ENCODE assay signal across 9 cellular contexts in genomic region chr21:25456672-25457071, GRCh38.
DNase-seq lines count a peak whose midpoint lies in the region; ATAC-seq lines count a peak whose summit lies in the region.
"Had no signal": no experiment of that assay in that cellular context is flagged by ENCODE, and none has a peak within 500 bp of the region (broad histone marks: within the 10 kb centered on the region; RNA-seq: fewer than 3 reads in every experiment).

No MANE protein-coding gene starts in this region.

- peak; percentile 59 for ATAC-seq in GM18502 (IDR thresholded peaks at IDR 0.05; ENCODE audit: poor library complexity, unreplicated experiment)
- ATAC-seq in HG02588 (IDR thresholded peaks at IDR 0.05; ENCODE audit: unreplicated experiment), result peak; percentile 45
- peak in 1 of 4 experiments; percentile 56 for ATAC-seq in T-cell (replicated peaks in 1 of 4)
- peak; percentile 82 to 87 for ATAC-seq in natural killer cell treated with Interleukin-12 subunit alpha and Interleukin-12 subunit beta and Interleukin-15 and Interleukin-18, amount 100 ng/mL, for 72 hours
- ATAC-seq in aorta (ENCODE audit: low FRiP score), result no peak

- peak overlapping the region; percentile 1 to 62 (median 34) for H3K4me3 Mint-ChIP-seq in T-cell
- peak overlapping the region; percentile 85 for H3K4me3 Mint-ChIP-seq in natural killer cell treated with Interleukin-12 subunit alpha and Interleukin-12 subunit beta and Interleukin-15 and Interleukin-18, amount 100 ng/mL, for 72 hours

- CTCF ChIA-PET in T-cell (lab: Charles Lee), result interaction anchor here (0.7 to 1.6 kb wide), 3 partner anchors 11 to 108 kb away, joined by 3 read pairs; no protein-coding TSS in a partner anchor

- no peaks in the 10 kb centered on the region for H3K36me3 Mint-ChIP-seq in T-cell
- peaks cover 6% of the 10 kb centered on the region for H3K36me3 Mint-ChIP-seq in natural killer cell treated with Interleukin-12 subunit alpha and Interleukin-12 subunit beta and Interleukin-15 and Interleukin-18, amount 100 ng/mL, for 72 hours

- H3K4me1 Mint-ChIP-seq in T-cell, result peaks cover 17 to 28% (median 24%) of the 10 kb centered on the region in 3 donors
- H3K4me1 Mint-ChIP-seq in natural killer cell treated with Interleukin-12 subunit alpha and Interleukin-12 subunit beta and Interleukin-15 and Interleukin-18, amount 100 ng/mL, for 72 hours (ENCODE audit: low read depth in 2 of 2), result peaks cover 56 to 57% of the 10 kb centered on the region in 2 donors

- POLR2A ChIA-PET in T-cell (lab: Charles Lee), result interaction anchor here in 1 of 2 donors (0.7 kb wide), 1 partner anchor 105 kb away, joined by 3 read pairs; no protein-coding TSS in a partner anchor

- peaks cover 0 to 3% (median 0%) of the 10 kb centered on the region in 3 donors for H3K9me3 Mint-ChIP-seq in T-cell
- H3K9me3 Mint-ChIP-seq in natural killer cell treated with Interleukin-12 subunit alpha and Interleukin-12 subunit beta and Interleukin-15 and Interleukin-18, amount 100 ng/mL, for 72 hours, result no peaks in the 10 kb centered on the region

- no peak overlapping the region for H3K27ac ChIP-seq in aorta (ENCODE audit: low read depth in 1 of 2, low read length in 2 of 2)
- H3K27ac ChIP-seq: GM23248 had no signal

- 37 to 46% methylated on average over 3 of the region's 3 CpGs for WGBS in aorta, 2 donors

- intact Hi-C loops in aorta (cut with DNase I), result no loop called here

- H3K4me1 ChIP-seq in aorta (ENCODE audit: control insufficient read depth in 1 of 2, insufficient read depth in 2 of 2, low read length in 2 of 2), result no peaks in the 10 kb centered on the region

- H3K27me3 ChIP-seq in aorta (ENCODE audit: control insufficient read depth in 1 of 2, insufficient read depth in 2 of 2, low read length in 1 of 2), result no peaks in the 10 kb centered on the region

- no peaks in the 10 kb centered on the region for H3K9me3 ChIP-seq in aorta (ENCODE audit: control insufficient read depth, low read length)

- H3K4me3 ChIP-seq in aorta (ENCODE audit: low read length in 2 of 2), result no peak overlapping the region

- H3K27ac Mint-ChIP-seq in T-cell, result peak overlapping the region; percentile 79 to 87
- peak overlapping the region; percentile 96 to 97 for H3K27ac Mint-ChIP-seq in natural killer cell treated with Interleukin-12 subunit alpha and Interleukin-12 subunit beta and Interleukin-15 and Interleukin-18, amount 100 ng/mL, for 72 hours

- DNase-seq in T-cell (peak in 8 of 34 experiments; percentile 1 to 20 (median 7)), amniotic stem cell (lab: John Stamatoyannopoulos, UW) (no peak), SKM-1 (lab: John Stamatoyannopoulos, UW; ENCODE audit: unreplicated experiment) (no peak), aorta (no peak), NCI-H187 treated with DMSO at 0.1 percent for 48 hours (lab: John Stamatoyannopoulos, UW) (no peak)
- DNase-seq in natural killer cell treated with Interleukin-12 subunit alpha and Interleukin-12 subunit beta and Interleukin-15 and Interleukin-18, amount 100 ng/mL, for 72 hours (ENCODE audit: low spot score), result peak; percentile 63

- H3K36me3 ChIP-seq in aorta (ENCODE audit: control insufficient read depth in 1 of 2, insufficient read depth in 2 of 2, low read length in 1 of 2), result no peaks in the 10 kb centered on the region

- no peaks in the 10 kb centered on the region for H3K27me3 Mint-ChIP-seq in T-cell
- H3K27me3 Mint-ChIP-seq in natural killer cell treated with Interleukin-12 subunit alpha and Interleukin-12 subunit beta and Interleukin-15 and Interleukin-18, amount 100 ng/mL, for 72 hours, result no peaks in the 10 kb centered on the region
